In genomic region chr2:86372641-86373502, GRCh38 we compare ENCODE assay signal across 8 cellular contexts. TPM values are rescaled to one million over a fixed set of nuclear protein-coding genes. Genes with fewer than 3 reads are reported as not detected.
DNase-seq lines count a peak whose midpoint lies in the region; ATAC-seq, FAIRE-seq and TF ChIP-seq lines count a peak whose summit lies in the region.

No MANE protein-coding gene starts in this region.

- H3F3A ChIP-seq in SK-N-SH (replicated peaks; ENCODE audit: insufficient read depth), result no peaks in the 10 kb centered on the region

- no peaks in the 10 kb centered on the region for H4K20me1 ChIP-seq in SK-N-SH (ENCODE audit: insufficient read depth)

- H3K4me2 ChIP-seq in SK-N-SH, result no peak overlapping the region

- ATAC-seq in foreskin keratinocyte (peak; percentile 75), GM19035 (IDR thresholded peaks at IDR 0.05; ENCODE audit: unreplicated experiment) (no peak)

- CTCF ChIA-PET in SK-N-SH (lab: Yijun Ruan, JAX), result interaction anchor here (0.7 to 10.5 kb wide), 27 partner anchors 8 to 285 kb away, joined by 3 to 150 read pairs (median 4); partner anchors contain the start of gene REEP1

- H3K9me3 ChIP-seq in SK-N-SH, result no peaks in the 10 kb centered on the region

- peak; percentile 80 for TF ChIP-seq RAD21 in SK-N-SH (IDR thresholded peaks at IDR 0.05; ENCODE audit: low read length)

- H2AFZ ChIP-seq in SK-N-SH (ENCODE audit: low read depth), result no peak overlapping the region

- H3K27ac ChIP-seq in SK-N-SH (ENCODE audit: low read depth in 2 of 2, low read length in 1 of 2), result no peak overlapping the region
- H3K27ac ChIP-seq in foreskin keratinocyte, result no peak overlapping the region

- DNase-seq in DMS 273 (lab: John Stamatoyannopoulos, UW; ENCODE audit: unreplicated experiment), result peak; percentile 81
- DNase-seq in HuH-7.5 (ENCODE audit: low spot score), result peak; percentile 31
- peak; percentile 60 for DNase-seq in SK-N-SH
- peak in 1 of 2 donors; percentile 45 for DNase-seq in foreskin keratinocyte
- peak; percentile 50 for DNase-seq in renal cortical epithelial cell (ENCODE audit: low read depth)
- no peak for DNase-seq in GM12892 (ENCODE audit: insufficient read length)
- DNase-seq in UCSD-AML1 (lab: John Stamatoyannopoulos, UW; ENCODE audit: unreplicated experiment), result no peak

- no peaks in the 10 kb centered on the region for H3K9me2 ChIP-seq in SK-N-SH

- peak; percentile 56 for TF ChIP-seq CTCF in SK-N-SH (IDR thresholded peaks at IDR 0.05)
- TF ChIP-seq CTCF in foreskin keratinocyte (conservative IDR thresholded peaks at IDR 0.05), result peak; percentile 71

- no peak for TF ChIP-seq EP300 in SK-N-SH (IDR thresholded peaks at IDR 0.05; ENCODE audit: borderline replicate concordance in 1 of 2, low read depth in 1 of 2, low read length in 1 of 2)

- peaks cover 0 to 3% of the 10 kb centered on the region in 2 experiments; a peak in 1 of 4 replicates for H3K4me1 ChIP-seq in SK-N-SH (ENCODE audit: control insufficient read depth in 1 of 2, insufficient read depth in 2 of 2, low read depth in 1 of 2, low read length in 1 of 2)
- H3K4me1 ChIP-seq in foreskin keratinocyte, result no peaks in the 10 kb centered on the region

- TF ChIP-seq POLR2A in GM12892 (IDR thresholded peaks at IDR 0.05; ENCODE audit: low read depth, low read length), result no peak

- H3K9ac ChIP-seq in SK-N-SH, result no peak overlapping the region

- H3K27me3 ChIP-seq in SK-N-SH (ENCODE audit: insufficient read depth) (no peaks in the 10 kb centered on the region), foreskin keratinocyte (peaks cover 2% of the 10 kb centered on the region)

- H3K36me3 ChIP-seq in SK-N-SH (replicated peaks in 1 of 2; ENCODE audit: control insufficient read depth in 1 of 2, insufficient read depth in 2 of 2, low read length in 1 of 2), result no peaks in the 10 kb centered on the region

- no peak for FAIRE-seq in GM12892 (lab: Jason Lieb, UNC)

- WGBS in SK-N-SH (ENCODE audit: low lambda C conversion rate), result 41% methylated on average over 4 of the region's 4 CpGs

- H3K79me2 ChIP-seq in SK-N-SH (ENCODE audit: insufficient read depth), result no peaks in the 10 kb centered on the region

- no peak overlapping the region for H3K4me3 ChIP-seq in SK-N-SH (ENCODE audit: low read depth in 2 of 2, low read length in 1 of 2)

- POLR2A ChIA-PET in SK-N-SH (lab: Yijun Ruan, JAX), result interaction anchor here (1.4 kb wide), 1 partner anchor 68 kb away, joined by 5 read pairs; the partner anchor contains the start of gene KDM3A

TF ChIP-seq in SK-N-SH, 30 proteins besides CTCF, POLR2A, EP300 and RAD21:
- TF ChIP-seq GATA2 (CRISPR knock-in tag; IDR thresholded peaks at IDR 0.05), result no peak
- TF ChIP-seq SMC3 (IDR thresholded peaks at IDR 0.05; ENCODE audit: low read depth, low read length), result peak; percentile 66

RNA-seq across cellular contexts. Expression of gene REEP1, which starts 35.4 kb away (rescaled TPM):
- polyA plus RNA-seq in SK-N-SH (2012; rRNA removed) (0.13 TPM in 2 replicates), foreskin keratinocyte (0.04 and 0.17 TPM in 2 replicates)
- 0.10 and 0.17 TPM in 2 replicates for polyA plus RNA-seq in SK-N-SH (2012; cell fraction: cytosol; rRNA removed)
- 0.11 TPM in 1 of 2 replicates, not detected in the other for polyA plus RNA-seq in SK-N-SH (2012; cell fraction: nucleus; rRNA removed)
- total RNA-seq in foreskin keratinocyte (0.11 and 0.14 TPM in 2 replicates), renal cortical epithelial cell (0.17 and 0.35 TPM in 2 replicates)
- 0.42 TPM for polyA plus RNA-seq in GM12892 (2012; ENCODE audit: missing spikeins)

Comparison
In these comparisons a context has a peak if more than half of its experiments do, and no peak if none do; other contexts are left out.
1. DNase-seq: peak in DMS 273 (single experiment), HuH-7.5 (single experiment), SK-N-SH (single experiment) and renal cortical epithelial cell (single experiment); none in GM12892 (single experiment) and UCSD-AML1 (single experiment).